In genomic region chr3:129855454-129856419, GRCh38 we compare ENCODE assay signal across 8 cellular contexts. TPM values are rescaled to one million over a fixed set of nuclear protein-coding genes. Genes with fewer than 3 reads are reported as not detected.
DNase-seq lines count a peak whose midpoint lies in the region; ATAC-seq and TF ChIP-seq lines count a peak whose summit lies in the region.

No MANE protein-coding gene starts in this region.

- TF ChIP-seq EP300 in stomach (IDR thresholded peaks at IDR 0.05), result no peak

- peaks cover under 1% of the 10 kb centered on the region for H3K9me3 Mint-ChIP-seq in type B pancreatic cell

- DNase-seq in T-helper 17 cell (no peak), glomerular visceral epithelial cell (ENCODE audit: extremely low spot score) (peak; percentile 12), stomach (no peak), D341Med (ENCODE audit: low spot score) (no peak), activated gamma-delta T cell treated with Interleukin-2 at 50 U/mL for 16 hours (no peak), type B pancreatic cell (ENCODE audit: extremely low spot score, unreplicated experiment) (no peak)

- H3K4me1 ChIP-seq in stomach, result peaks cover 0 to 19% (median 15%) of the 10 kb centered on the region in 4 donors

- no peak for TF ChIP-seq POLR2A in stomach (IDR thresholded peaks at IDR 0.05)

- H3K9me3 ChIP-seq in T-helper 17 cell (ENCODE audit: control insufficient read depth, low read length, poor library complexity, severe bottlenecking) (no peaks in the 10 kb centered on the region), stomach (no peaks in the 10 kb centered on the region)

- no peak for TF ChIP-seq CTCF in stomach (IDR thresholded peaks at IDR 0.05)
- no peak for TF ChIP-seq CTCF in type B pancreatic cell (conservative IDR thresholded peaks at IDR 0.05)

- H3K36me3 Mint-ChIP-seq in T-helper 17 cell (ENCODE audit: low read depth) (peaks cover 7% of the 10 kb centered on the region), type B pancreatic cell (peaks cover 43% of the 10 kb centered on the region)

- peak overlapping the region in 4 of 5 donors; percentile 39 to 71 (median 50) for H3K27ac ChIP-seq in stomach

- H3K4me3 ChIP-seq in stomach, result no peak overlapping the region

- H3K4me1 Mint-ChIP-seq in T-helper 17 cell (peaks cover 16% of the 10 kb centered on the region), type B pancreatic cell (ENCODE audit: unreplicated experiment) (peaks cover 22% of the 10 kb centered on the region)

- intact Hi-C loops in stomach (cut with DNase I; ENCODE audit: low total_unique reads), result no loop called here

- no peaks in the 10 kb centered on the region for H3K27me3 ChIP-seq in stomach

- H3K27ac Mint-ChIP-seq in T-helper 17 cell, result peak overlapping the region; percentile 14
- no peak overlapping the region for H3K27ac Mint-ChIP-seq in type B pancreatic cell

- peak; percentile 71 for ATAC-seq in HG02610 (IDR thresholded peaks at IDR 0.05; ENCODE audit: unreplicated experiment)
- no peak for ATAC-seq in T-helper 17 cell
- no peak for ATAC-seq in GM21423 (IDR thresholded peaks at IDR 0.05; ENCODE audit: unreplicated experiment)

- no peaks in the 10 kb centered on the region for H3K27me3 Mint-ChIP-seq in T-helper 17 cell
- H3K27me3 Mint-ChIP-seq in type B pancreatic cell, result no peaks in the 10 kb centered on the region

- no peak overlapping the region for H3K4me3 Mint-ChIP-seq in T-helper 17 cell
- H3K4me3 Mint-ChIP-seq in type B pancreatic cell, result no peak overlapping the region

- H3K36me3 ChIP-seq in stomach, result peaks cover 2 to 20% (median 7%) of the 10 kb centered on the region in 4 donors

- 70 to 84% (median 77%) methylated on average over 6 of the region's 6 CpGs for WGBS in stomach, 5 donors

RNA-seq across cellular contexts. Expression of gene TMCC1, which starts 37.8 kb away (rescaled TPM):
- total RNA-seq in T-helper 17 cell (10 to 100 TPM; 27.1 to 29.3 TPM), stomach (10 to 100 TPM in 2 of 5 donors, 1 to 10 TPM in 3; 7.8 to 26.6 (median 8.9) TPM), type B pancreatic cell (ENCODE audit: low replicate concordance) (46.9 and 50.8 TPM in 2 replicates)
- polyA plus RNA-seq in stomach, result 10 to 100 TPM in 1 of 3 donors, 1 to 10 TPM in 2; 5.0 to 11.6 (median 9.6) TPM
